In genomic region chr15:77122576-77122975, GRCh38 we compare ENCODE assay signal across 26 cellular contexts. TPM values are rescaled to one million over a fixed set of nuclear protein-coding genes. Genes with fewer than 3 reads are reported as not detected.
DNase-seq lines count a peak whose midpoint lies in the region; ATAC-seq, FAIRE-seq and TF ChIP-seq lines count a peak whose summit lies in the region.
"Had no signal": no experiment of that assay in that cellular context is flagged by ENCODE, and none has a peak within 500 bp of the region (broad histone marks: within the 10 kb centered on the region; RNA-seq: fewer than 3 reads in every experiment).

No MANE protein-coding gene starts in this region.

- no peak overlapping the region for H3K27ac ChIP-seq in KMS-11
- H3K27ac ChIP-seq: SJCRH30 had no signal

- peak; percentile 42 for FAIRE-seq in GM12892 (lab: Jason Lieb, UNC)

- H3K4me1 Mint-ChIP-seq in T-helper 17 cell (peaks cover 13% of the 10 kb centered on the region), memory B cell (peaks cover 34% of the 10 kb centered on the region)

- H3K4me2 ChIP-seq in KMS-11: peak overlapping the region; percentile 56

- no peak overlapping the region for H3K9ac ChIP-seq in KMS-11

- no peak for TF ChIP-seq POLR2A in GM12892 (IDR thresholded peaks at IDR 0.05; ENCODE audit: low read depth, low read length)

- H3K4me3 ChIP-seq in KMS-11 (IDR thresholded peaks at IDR 0.05; ENCODE audit: insufficient read depth, low read depth, low read length): no peak overlapping the region
- H3K4me3 ChIP-seq: SJCRH30 had no signal

- no peaks in the 10 kb centered on the region for H3K36me3 Mint-ChIP-seq in T-helper 17 cell (ENCODE audit: low read depth)
- peaks cover 4% of the 10 kb centered on the region for H3K36me3 Mint-ChIP-seq in memory B cell

- no peaks in the 10 kb centered on the region for H3K9me3 Mint-ChIP-seq in memory B cell
- H3K9me3 Mint-ChIP-seq: CD14-positive monocyte; CD8-positive, alpha-beta memory T cell; IgD-negative memory B cell had no signal

- H3K27me3 Mint-ChIP-seq in T-helper 17 cell: peaks cover 8% of the 10 kb centered on the region
- H3K27me3 Mint-ChIP-seq in memory B cell: no peaks in the 10 kb centered on the region
- H3K27me3 Mint-ChIP-seq: CD8-positive, alpha-beta memory T cell had no signal

- no peak for TF ChIP-seq CTCF in KMS-11 (conservative IDR thresholded peaks at IDR 0.05; ENCODE audit: low read depth, low read length)

- DNase-seq in GM12892 (ENCODE audit: insufficient read length) (no peak), T-helper 17 cell (no peak), memory B cell (ENCODE audit: low spot score in 2 of 2) (no peak), Ammon's horn (ENCODE audit: low spot score) (no peak), NCI-H345 treated with DMSO at 0.1 percent for 48 hours (lab: John Stamatoyannopoulos, UW; ENCODE audit: unreplicated experiment) (no peak), EL (no peak)
- DNase-seq: BE2C; CD8-positive, alpha-beta memory T cell; DMS 273 treated with DMSO at 0.1 percent for 48 hours; DMS79; GF-D8; NCI-H1092 treated with DMSO at 0.1 percent for 48 hours; NCI-H146; NCI-H1930; NCI-H2107; NCI-H446 treated with DMSO at 0.1 percent for 48 hours; NCI-H526; PC-3; SJCRH30 had no signal

- ATAC-seq in T-helper 17 cell (no peak), memory B cell (ENCODE audit: low read depth) (no peak), GM21528 (IDR thresholded peaks at IDR 0.05; ENCODE audit: low FRiP score, unreplicated experiment) (no peak)
- ATAC-seq: HCT116, PC-3, Right ventricle myocardium inferior, SK-N-SH treated with all-trans-retinoic acid at 6 μM for 48 hours had no signal

- no peaks in the 10 kb centered on the region for H3K9me3 ChIP-seq in T-helper 17 cell (ENCODE audit: control insufficient read depth, low read length, poor library complexity, severe bottlenecking)
- H3K9me3 ChIP-seq: BE2C, SJCRH30 had no signal

- no peak overlapping the region for H2AFZ ChIP-seq in KMS-11 (ENCODE audit: low read depth)

- no peaks in the 10 kb centered on the region for H3K79me2 ChIP-seq in KMS-11 (ENCODE audit: insufficient read depth, low read depth)

- peaks cover 14% of the 10 kb centered on the region for H3K4me1 ChIP-seq in KMS-11 (ENCODE audit: low read depth, poor library complexity, severe bottlenecking)
- H3K4me1 ChIP-seq: BE2C, SJCRH30 had no signal

- no peaks in the 10 kb centered on the region for H4K20me1 ChIP-seq in KMS-11 (ENCODE audit: insufficient read depth)

- H3K27me3 ChIP-seq in KMS-11 (ENCODE audit: insufficient read depth, low read depth): no peaks in the 10 kb centered on the region
- H3K27me3 ChIP-seq: BE2C, SJCRH30 had no signal

- H3K27ac Mint-ChIP-seq in T-helper 17 cell: peak overlapping the region; percentile 6
- peak overlapping the region; percentile 1 for H3K27ac Mint-ChIP-seq in memory B cell
- H3K27ac Mint-ChIP-seq: CD14-positive monocyte, IgD-negative memory B cell had no signal

- no peak overlapping the region for H3K4me3 Mint-ChIP-seq in T-helper 17 cell
- no peak overlapping the region for H3K4me3 Mint-ChIP-seq in memory B cell
- H3K4me3 Mint-ChIP-seq: CD14-positive monocyte; CD8-positive, alpha-beta memory T cell had no signal

- no peaks in the 10 kb centered on the region for H3K36me3 ChIP-seq in KMS-11 (ENCODE audit: insufficient read depth)
- H3K36me3 ChIP-seq: BE2C, SJCRH30 had no signal

RNA-seq across cellular contexts. Expression of gene TSPAN3, which starts 51.7 kb away (rescaled TPM):
- polyA plus RNA-seq in GM12892 (2012; ENCODE audit: missing spikeins): 42.1 TPM
- 10 to 100 TPM; 10.6 to 11.0 TPM for total RNA-seq in T-helper 17 cell
